8 cellular contexts compared by ENCODE assay signal in the genomic region with DNA sequence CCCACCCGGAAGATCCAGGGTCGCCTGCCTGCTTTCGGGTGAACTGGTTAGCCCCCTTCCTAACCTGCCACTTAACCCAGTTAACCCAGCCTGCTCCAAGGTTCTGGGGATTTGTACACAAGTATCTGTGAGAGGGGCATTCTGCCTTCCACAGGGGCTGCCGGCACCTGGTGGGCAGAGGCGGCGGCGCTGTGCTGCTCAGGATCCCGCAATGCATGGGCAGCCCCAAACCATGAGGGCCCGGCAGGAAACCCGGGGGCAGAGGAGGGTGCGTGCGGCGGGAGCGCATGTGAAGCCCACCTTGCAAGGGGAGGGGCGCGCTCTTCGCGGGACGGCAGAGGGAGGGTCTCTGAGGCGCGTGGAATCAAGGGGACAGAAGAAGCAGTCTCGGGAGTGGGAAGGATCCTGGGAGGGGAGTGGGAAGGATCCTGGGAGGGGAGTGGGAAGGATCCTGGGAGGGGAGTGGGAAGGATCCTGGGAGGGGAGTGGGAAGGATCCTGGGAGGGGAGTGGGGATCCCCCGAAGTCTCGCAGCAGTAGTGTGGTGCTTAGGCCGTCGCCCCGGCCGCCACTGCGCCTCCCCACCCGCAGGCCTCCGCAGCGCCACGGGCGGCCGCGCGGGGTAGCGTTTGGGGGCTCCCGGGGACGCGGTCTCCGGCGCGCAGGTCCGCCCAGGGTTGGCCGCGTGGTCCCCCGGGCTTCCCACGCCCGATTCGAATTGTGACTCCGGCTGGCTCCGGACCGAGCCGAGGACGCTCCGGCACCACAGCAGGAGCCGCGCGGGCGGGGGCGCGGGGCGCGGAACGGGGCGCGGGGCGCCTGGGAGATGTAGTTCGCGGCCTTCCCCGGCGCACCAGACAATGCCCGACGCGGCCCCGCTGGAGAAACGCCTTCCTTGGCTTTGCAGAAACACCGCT. TPM values are rescaled to one million over a fixed set of nuclear protein-coding genes. Genes with fewer than 3 reads are reported as not detected.
DNase-seq lines count a peak whose midpoint lies in the region; ATAC-seq and TF ChIP-seq lines count a peak whose summit lies in the region.

No MANE protein-coding gene starts in this region.

- peak overlapping the region; percentile 83 for H3K4me3 Mint-ChIP-seq in CD4-positive, alpha-beta T cell

- no peaks in the 10 kb centered on the region for H3K9me3 ChIP-seq in CD4-positive, alpha-beta T cell (ENCODE audit: control insufficient read depth, low read length)

- no peaks in the 10 kb centered on the region for H3K9me3 Mint-ChIP-seq in CD4-positive, alpha-beta T cell

- no peak overlapping the region for H3K27ac ChIP-seq in CD4-positive, alpha-beta T cell (ENCODE audit: low read depth, low read length)

- H3K27me3 ChIP-seq in CD4-positive, alpha-beta T cell (ENCODE audit: control insufficient read depth, insufficient read depth, low read length) = peaks cover 30% of the 10 kb centered on the region

- peak; percentile 83 for ATAC-seq in CD4-positive, alpha-beta T cell (ENCODE audit: poor library complexity)
- ATAC-seq in GM21381 (IDR thresholded peaks at IDR 0.05; ENCODE audit: unreplicated experiment) = peak; percentile 61
- ATAC-seq in activated CD4-positive, CD25-positive, alpha-beta regulatory T cell treated with anti-CD3 and anti-CD28 coated beads, Interleukin-2, amount 50 U/mL, for 24 hours = peak; percentile 81 to 86

- peaks cover 11% of the 10 kb centered on the region for H3K27me3 Mint-ChIP-seq in CD4-positive, alpha-beta T cell

- H3K36me3 Mint-ChIP-seq in CD4-positive, alpha-beta T cell (ENCODE audit: low read depth) = no peaks in the 10 kb centered on the region

- CTCF ChIA-PET in CD4-positive, alpha-beta T cell (lab: Charles Lee) = interaction anchor here (1.0 to 1.4 kb wide), 3 partner anchors 67 to 76 kb away, joined by 4 to 5 read pairs (median 4); no protein-coding TSS in a partner anchor

- TF ChIP-seq CTCF in CD4-positive, alpha-beta T cell (IDR thresholded peaks at IDR 0.05) = peak; percentile 82

- intact Hi-C loops in CD4-positive, alpha-beta T cell (cut with DNase I, micrococcal nuclease) = loop anchor here in 1 of 2 experiments (1.0 kb wide), 2 partner anchors 16 to 77 kb away; a partner anchor contains a TSS

- POLR2A ChIA-PET in CD4-positive, alpha-beta T cell (lab: Charles Lee) = no interaction called here

- DNase-seq in CD4-positive, alpha-beta T cell = peak in 9 of 10 experiments; percentile 22 to 67 (median 50)
- DNase-seq in NCI-H1092 treated with DMSO at 0.1 percent for 48 hours (lab: John Stamatoyannopoulos, UW) (peak; percentile 63), cerebellum (ENCODE audit: low spot score) (peak; percentile 87), kidney tubule cell (ENCODE audit: low spot score) (peak; percentile 49), T1000 (lab: John Stamatoyannopoulos, UW) (no peak)
- DNase-seq in stimulated activated CD4-positive, alpha-beta T cell treated with anti-CD3 and anti-CD28 coated beads, Interleukin-12 subunit alpha, Interleukin-12 subunit beta, amount 100 ng/mL, for 48 hours (ENCODE audit: low read depth in 2 of 3, low spot score in 1 of 3) = peak; percentile 44 to 58 (median 54)

- H3K27ac Mint-ChIP-seq in CD4-positive, alpha-beta T cell = no peak overlapping the region

- peaks cover 23% of the 10 kb centered on the region for H3K4me1 Mint-ChIP-seq in CD4-positive, alpha-beta T cell (ENCODE audit: low read depth)

RNA-seq across cellular contexts. Expression of a gene that starts 4.9 kb away (rescaled TPM):
- 100 to 1,000 TPM; 107 to 113 TPM for total RNA-seq in CD4-positive, alpha-beta T cell
- total RNA-seq in cerebellum = 58.1 TPM

RNA-seq across cellular contexts. Expression of a gene that starts 16.4 kb away (rescaled TPM):
- total RNA-seq in CD4-positive, alpha-beta T cell = 1 to 10 TPM; 1.3 to 2.8 TPM
- 1.4 TPM for total RNA-seq in cerebellum

RNA-seq across cellular contexts. Expression of a gene that starts 59.9 kb away (rescaled TPM):
- total RNA-seq in CD4-positive, alpha-beta T cell = 10 to 100 TPM; 62.5 to 68.3 TPM
- total RNA-seq in cerebellum = 49.7 TPM
